ENCODE assay signal across 18 cellular contexts in the genomic region with DNA sequence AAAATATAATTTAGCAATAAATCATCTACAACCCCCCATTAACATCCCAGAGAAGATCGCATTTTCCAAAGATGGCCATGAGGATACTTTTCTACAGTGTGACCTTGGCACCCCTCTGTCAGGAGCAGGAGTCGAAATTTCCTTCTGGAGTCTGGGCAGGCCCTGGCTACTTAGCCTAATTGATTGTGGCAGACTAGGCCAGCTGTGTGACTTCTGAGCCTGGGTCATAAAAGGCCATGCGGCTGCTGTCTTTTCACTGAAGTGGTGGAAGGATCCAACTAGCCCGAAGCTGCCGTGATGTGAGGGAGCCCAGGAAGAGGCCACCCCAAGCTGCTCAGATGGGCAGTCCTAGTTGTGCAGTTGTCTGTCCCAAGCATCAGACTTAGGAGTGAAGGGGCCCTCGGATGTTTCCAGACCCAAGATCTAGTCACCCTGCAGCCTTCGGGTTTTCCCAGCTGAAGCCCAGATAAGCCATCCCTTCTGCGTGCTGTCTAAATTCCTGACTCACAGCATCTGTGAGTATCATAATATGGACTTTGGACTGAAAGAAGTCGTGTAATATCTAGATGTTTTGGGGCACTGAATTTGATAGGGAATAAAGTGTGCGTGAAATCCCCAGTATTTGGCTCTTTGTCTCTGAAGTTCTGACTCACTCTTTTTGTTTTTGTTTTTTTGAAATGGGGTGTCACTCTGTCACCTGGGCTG. TPM values are rescaled to one million over a fixed set of nuclear protein-coding genes. Genes with fewer than 3 reads are reported as not detected.
DNase-seq lines count a peak whose midpoint lies in the region; TF ChIP-seq lines count a peak whose summit lies in the region.
"Had no signal": no experiment of that assay in that cellular context is flagged by ENCODE, and none has a peak within 500 bp of the region (broad histone marks: within the 10 kb centered on the region; RNA-seq: fewer than 3 reads in every experiment).

No MANE protein-coding gene starts in this region.

- no peaks in the 10 kb centered on the region for H3K4me1 ChIP-seq in BE2C
- H3K4me1 ChIP-seq: Peyer's patch had no signal

- no peak overlapping the region for H3K4me3 ChIP-seq in BE2C (ENCODE audit: low read depth, low read length)
- H3K4me3 ChIP-seq: GM23338, K562, Peyer's patch had no signal

- no peaks in the 10 kb centered on the region for H3K36me3 ChIP-seq in BE2C
- H3K36me3 ChIP-seq: Peyer's patch had no signal

- intact Hi-C loops in CD14-positive monocyte (cut with micrococcal nuclease) = no loop called here

- DNase-seq in NCI-H2227 (lab: John Stamatoyannopoulos, UW; ENCODE audit: unreplicated experiment) = peak; percentile 29
- DNase-seq in NCI-H2227 treated with DMSO at 0.1 percent for 48 hours (lab: John Stamatoyannopoulos, UW) = no peak
- DNase-seq in BE2C = peak; percentile 40
- DNase-seq in amniotic epithelial cell (ENCODE audit: low read depth) = peak; percentile 37
- no peak for DNase-seq in neural crest cell (ENCODE audit: low read depth, low spot score)
- no peak for DNase-seq in T-helper 9 cell
- DNase-seq in NCI-H2171 (lab: John Stamatoyannopoulos, UW) = no peak
- DNase-seq in CD14-positive monocyte (ENCODE audit: low spot score) = no peak
- DNase-seq: 8988T, C1 segment of cervical spinal cord, EL, NCI-H1417, NCI-H1930, NCI-H774, Peyer's patch, SHP77 treated with DMSO at 0.1 percent for 48 hours had no signal

- peaks cover 27% of the 10 kb centered on the region for H3K4me1 Mint-ChIP-seq in neural crest cell
- H3K4me1 Mint-ChIP-seq in CD14-positive monocyte = peaks cover 25% of the 10 kb centered on the region

- H3K36me3 Mint-ChIP-seq in neural crest cell (ENCODE audit: low read depth) (no peaks in the 10 kb centered on the region), CD14-positive monocyte (peaks cover 2 to 6% of the 10 kb centered on the region in 2 donors)

- no peak overlapping the region for H3K4me3 Mint-ChIP-seq in neural crest cell
- H3K4me3 Mint-ChIP-seq in CD14-positive monocyte = no peak overlapping the region
- H3K4me3 Mint-ChIP-seq: GM23338 had no signal

- TF ChIP-seq CTCF in BE2C (IDR thresholded peaks at IDR 0.05; ENCODE audit: low read depth, low read length) (no peak), neural crest cell (conservative IDR thresholded peaks at IDR 0.05) (no peak), CD14-positive monocyte (IDR thresholded peaks at IDR 0.05) (no peak)

- H3K27ac Mint-ChIP-seq in neural crest cell (ENCODE audit: unreplicated experiment) (peak overlapping the region; percentile 43), CD14-positive monocyte (peak overlapping the region in 3 of 7 donors; percentile 40 to 70 (median 41))
- H3K27ac Mint-ChIP-seq: GM23338 had no signal

- no peaks in the 10 kb centered on the region for H3K9me3 ChIP-seq in BE2C
- H3K9me3 ChIP-seq: Peyer's patch had no signal

- H3K27me3 Mint-ChIP-seq in neural crest cell (ENCODE audit: low read depth) (no peaks in the 10 kb centered on the region), CD14-positive monocyte (ENCODE audit: low read depth in 3 of 3) (peaks cover 0 to 7% (median 0%) of the 10 kb centered on the region in 3 donors)

- H3K9me3 Mint-ChIP-seq in neural crest cell (no peaks in the 10 kb centered on the region), CD14-positive monocyte (peaks cover 0 to 7% (median 4%) of the 10 kb centered on the region in 7 donors)
- H3K9me3 Mint-ChIP-seq: GM23338 had no signal

- H3K27me3 ChIP-seq in BE2C = no peaks in the 10 kb centered on the region
- H3K27me3 ChIP-seq: Peyer's patch had no signal

RNA-seq across cellular contexts. Expression of a gene that starts 21.0 kb away (rescaled TPM):
- 2.1 TPM for polyA plus RNA-seq in BE2C (2012; ENCODE audit: insufficient read depth, insufficient read length, low read depth)
- 21.1 and 22.0 TPM in 2 replicates for total RNA-seq in neural crest cell
- 10 to 100 TPM; 32.6 to 34.0 TPM for polyA plus RNA-seq in CD14-positive monocyte

Comparison
In these comparisons a context has a peak if more than half of its experiments do, and no peak if none do; other contexts are left out.
1. DNase-seq: peak in NCI-H2227 (single experiment), BE2C (single experiment) and amniotic epithelial cell (single experiment); none in NCI-H2227 treated with DMSO at 0.1 percent for 48 hours (single experiment), neural crest cell (single experiment), T-helper 9 cell (single experiment), NCI-H2171 (single experiment) and CD14-positive monocyte (single experiment).